Comparison of ENCODE assay signal across 2 cellular contexts in genomic region chr4:169840554-169840953, GRCh38.
TF ChIP-seq lines count a peak whose summit lies in the region.

No MANE protein-coding gene starts in this region.

TF ChIP-seq in GM23338, 12 proteins besides CTCF, POLR2A, EP300 and RAD21:
- TF ChIP-seq, protein P1, sequence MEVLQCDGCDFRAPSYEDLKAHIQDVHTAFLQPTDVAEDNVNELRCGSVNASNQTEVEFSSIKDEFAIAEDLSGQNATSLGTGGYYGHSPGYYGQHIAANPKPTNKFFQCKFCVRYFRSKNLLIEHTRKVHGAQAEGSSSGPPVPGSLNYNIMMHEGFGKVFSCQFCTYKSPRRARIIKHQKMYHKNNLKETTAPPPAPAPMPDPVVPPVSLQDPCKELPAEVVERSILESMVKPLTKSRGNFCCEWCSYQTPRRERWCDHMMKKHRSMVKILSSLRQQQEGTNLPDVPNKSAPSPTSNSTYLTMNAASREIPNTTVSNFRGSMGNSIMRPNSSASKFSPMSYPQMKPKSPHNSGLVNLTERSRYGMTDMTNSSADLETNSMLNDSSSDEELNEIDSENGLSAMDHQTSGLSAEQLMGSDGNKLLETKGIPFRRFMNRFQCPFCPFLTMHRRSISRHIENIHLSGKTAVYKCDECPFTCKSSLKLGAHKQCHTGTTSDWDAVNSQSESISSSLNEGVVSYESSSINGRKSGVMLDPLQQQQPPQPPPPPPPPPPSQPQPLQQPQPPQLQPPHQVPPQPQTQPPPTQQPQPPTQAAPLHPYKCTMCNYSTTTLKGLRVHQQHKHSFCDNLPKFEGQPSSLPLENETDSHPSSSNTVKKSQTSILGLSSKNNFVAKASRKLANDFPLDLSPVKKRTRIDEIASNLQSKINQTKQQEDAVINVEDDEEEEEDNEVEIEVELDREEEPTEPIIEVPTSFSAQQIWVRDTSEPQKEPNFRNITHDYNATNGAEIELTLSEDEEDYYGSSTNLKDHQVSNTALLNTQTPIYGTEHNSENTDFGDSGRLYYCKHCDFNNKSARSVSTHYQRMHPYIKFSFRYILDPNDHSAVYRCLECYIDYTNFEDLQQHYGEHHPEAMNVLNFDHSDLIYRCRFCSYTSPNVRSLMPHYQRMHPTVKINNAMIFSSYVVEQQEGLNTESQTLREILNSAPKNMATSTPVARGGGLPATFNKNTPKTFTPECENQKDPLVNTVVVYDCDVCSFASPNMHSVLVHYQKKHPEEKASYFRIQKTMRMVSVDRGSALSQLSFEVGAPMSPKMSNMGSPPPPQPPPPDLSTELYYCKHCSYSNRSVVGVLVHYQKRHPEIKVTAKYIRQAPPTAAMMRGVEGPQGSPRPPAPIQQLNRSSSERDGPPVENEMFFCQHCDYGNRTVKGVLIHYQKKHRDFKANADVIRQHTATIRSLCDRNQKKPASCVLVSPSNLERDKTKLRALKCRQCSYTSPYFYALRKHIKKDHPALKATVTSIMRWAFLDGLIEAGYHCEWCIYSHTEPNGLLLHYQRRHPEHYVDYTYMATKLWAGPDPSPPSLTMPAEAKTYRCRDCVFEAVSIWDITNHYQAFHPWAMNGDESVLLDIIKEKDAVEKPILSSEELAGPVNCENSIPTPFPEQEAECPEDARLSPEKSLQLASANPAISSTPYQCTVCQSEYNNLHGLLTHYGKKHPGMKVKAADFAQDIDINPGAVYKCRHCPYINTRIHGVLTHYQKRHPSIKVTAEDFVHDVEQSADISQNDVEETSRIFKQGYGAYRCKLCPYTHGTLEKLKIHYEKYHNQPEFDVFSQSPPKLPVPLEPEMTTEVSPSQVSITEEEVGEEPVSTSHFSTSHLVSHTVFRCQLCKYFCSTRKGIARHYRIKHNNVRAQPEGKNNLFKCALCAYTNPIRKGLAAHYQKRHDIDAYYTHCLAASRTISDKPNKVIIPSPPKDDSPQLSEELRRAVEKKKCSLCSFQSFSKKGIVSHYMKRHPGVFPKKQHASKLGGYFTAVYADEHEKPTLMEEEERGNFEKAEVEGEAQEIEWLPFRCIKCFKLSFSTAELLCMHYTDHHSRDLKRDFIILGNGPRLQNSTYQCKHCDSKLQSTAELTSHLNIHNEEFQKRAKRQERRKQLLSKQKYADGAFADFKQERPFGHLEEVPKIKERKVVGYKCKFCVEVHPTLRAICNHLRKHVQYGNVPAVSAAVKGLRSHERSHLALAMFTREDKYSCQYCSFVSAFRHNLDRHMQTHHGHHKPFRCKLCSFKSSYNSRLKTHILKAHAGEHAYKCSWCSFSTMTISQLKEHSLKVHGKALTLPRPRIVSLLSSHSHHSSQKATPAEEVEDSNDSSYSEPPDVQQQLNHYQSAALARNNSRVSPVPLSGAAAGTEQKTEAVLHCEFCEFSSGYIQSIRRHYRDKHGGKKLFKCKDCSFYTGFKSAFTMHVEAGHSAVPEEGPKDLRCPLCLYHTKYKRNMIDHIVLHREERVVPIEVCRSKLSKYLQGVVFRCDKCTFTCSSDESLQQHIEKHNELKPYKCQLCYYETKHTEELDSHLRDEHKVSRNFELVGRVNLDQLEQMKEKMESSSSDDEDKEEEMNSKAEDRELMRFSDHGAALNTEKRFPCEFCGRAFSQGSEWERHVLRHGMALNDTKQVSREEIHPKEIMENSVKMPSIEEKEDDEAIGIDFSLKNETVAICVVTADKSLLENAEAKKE (CRISPR knock-in tag; IDR thresholded peaks at IDR 0.05), result no peak
- TF ChIP-seq CREB1 (CRISPR knock-in tag; IDR thresholded peaks at IDR 0.05; ENCODE audit: low read depth) (no peak), REST (IDR thresholded peaks at IDR 0.05; ENCODE audit: unreplicated experiment) (no peak)

TF ChIP-seq in H1, 55 proteins besides CTCF, POLR2A, EP300 and RAD21 (continued from another document):
- no peak for TF ChIP-seq SIN3A (conservative IDR thresholded peaks at IDR 0.05 in 1 of 2, IDR thresholded peaks at IDR 0.05 in 1 of 2; ENCODE audit: low read depth in 1 of 2, low read length in 2 of 2)
- no peak for TF ChIP-seq GABPA (IDR thresholded peaks at IDR 0.05; ENCODE audit: borderline replicate concordance, insufficient read depth, low read length)
- TF ChIP-seq CHD2 (IDR thresholded peaks at IDR 0.05; ENCODE audit: low read length), result no peak
- TF ChIP-seq HDAC6 (IDR thresholded peaks at IDR 0.05; ENCODE audit: low read depth, low read length), result no peak
- TF ChIP-seq BCL11A (IDR thresholded peaks at IDR 0.05; ENCODE audit: low read depth in 2 of 2, low read length in 2 of 2), result no peak
- no peak for TF ChIP-seq BRCA1 (IDR thresholded peaks at IDR 0.05; ENCODE audit: low read depth, low read length)
- TF ChIP-seq SIX5 (IDR thresholded peaks at IDR 0.05; ENCODE audit: low read depth, low read length), result no peak
- TF ChIP-seq KDM4A (IDR thresholded peaks at IDR 0.05; ENCODE audit: low read depth, low read length, severe bottlenecking), result no peak
- TF ChIP-seq SP1 (IDR thresholded peaks at IDR 0.05; ENCODE audit: low read depth, low read length), result no peak
- TF ChIP-seq, protein P2, sequence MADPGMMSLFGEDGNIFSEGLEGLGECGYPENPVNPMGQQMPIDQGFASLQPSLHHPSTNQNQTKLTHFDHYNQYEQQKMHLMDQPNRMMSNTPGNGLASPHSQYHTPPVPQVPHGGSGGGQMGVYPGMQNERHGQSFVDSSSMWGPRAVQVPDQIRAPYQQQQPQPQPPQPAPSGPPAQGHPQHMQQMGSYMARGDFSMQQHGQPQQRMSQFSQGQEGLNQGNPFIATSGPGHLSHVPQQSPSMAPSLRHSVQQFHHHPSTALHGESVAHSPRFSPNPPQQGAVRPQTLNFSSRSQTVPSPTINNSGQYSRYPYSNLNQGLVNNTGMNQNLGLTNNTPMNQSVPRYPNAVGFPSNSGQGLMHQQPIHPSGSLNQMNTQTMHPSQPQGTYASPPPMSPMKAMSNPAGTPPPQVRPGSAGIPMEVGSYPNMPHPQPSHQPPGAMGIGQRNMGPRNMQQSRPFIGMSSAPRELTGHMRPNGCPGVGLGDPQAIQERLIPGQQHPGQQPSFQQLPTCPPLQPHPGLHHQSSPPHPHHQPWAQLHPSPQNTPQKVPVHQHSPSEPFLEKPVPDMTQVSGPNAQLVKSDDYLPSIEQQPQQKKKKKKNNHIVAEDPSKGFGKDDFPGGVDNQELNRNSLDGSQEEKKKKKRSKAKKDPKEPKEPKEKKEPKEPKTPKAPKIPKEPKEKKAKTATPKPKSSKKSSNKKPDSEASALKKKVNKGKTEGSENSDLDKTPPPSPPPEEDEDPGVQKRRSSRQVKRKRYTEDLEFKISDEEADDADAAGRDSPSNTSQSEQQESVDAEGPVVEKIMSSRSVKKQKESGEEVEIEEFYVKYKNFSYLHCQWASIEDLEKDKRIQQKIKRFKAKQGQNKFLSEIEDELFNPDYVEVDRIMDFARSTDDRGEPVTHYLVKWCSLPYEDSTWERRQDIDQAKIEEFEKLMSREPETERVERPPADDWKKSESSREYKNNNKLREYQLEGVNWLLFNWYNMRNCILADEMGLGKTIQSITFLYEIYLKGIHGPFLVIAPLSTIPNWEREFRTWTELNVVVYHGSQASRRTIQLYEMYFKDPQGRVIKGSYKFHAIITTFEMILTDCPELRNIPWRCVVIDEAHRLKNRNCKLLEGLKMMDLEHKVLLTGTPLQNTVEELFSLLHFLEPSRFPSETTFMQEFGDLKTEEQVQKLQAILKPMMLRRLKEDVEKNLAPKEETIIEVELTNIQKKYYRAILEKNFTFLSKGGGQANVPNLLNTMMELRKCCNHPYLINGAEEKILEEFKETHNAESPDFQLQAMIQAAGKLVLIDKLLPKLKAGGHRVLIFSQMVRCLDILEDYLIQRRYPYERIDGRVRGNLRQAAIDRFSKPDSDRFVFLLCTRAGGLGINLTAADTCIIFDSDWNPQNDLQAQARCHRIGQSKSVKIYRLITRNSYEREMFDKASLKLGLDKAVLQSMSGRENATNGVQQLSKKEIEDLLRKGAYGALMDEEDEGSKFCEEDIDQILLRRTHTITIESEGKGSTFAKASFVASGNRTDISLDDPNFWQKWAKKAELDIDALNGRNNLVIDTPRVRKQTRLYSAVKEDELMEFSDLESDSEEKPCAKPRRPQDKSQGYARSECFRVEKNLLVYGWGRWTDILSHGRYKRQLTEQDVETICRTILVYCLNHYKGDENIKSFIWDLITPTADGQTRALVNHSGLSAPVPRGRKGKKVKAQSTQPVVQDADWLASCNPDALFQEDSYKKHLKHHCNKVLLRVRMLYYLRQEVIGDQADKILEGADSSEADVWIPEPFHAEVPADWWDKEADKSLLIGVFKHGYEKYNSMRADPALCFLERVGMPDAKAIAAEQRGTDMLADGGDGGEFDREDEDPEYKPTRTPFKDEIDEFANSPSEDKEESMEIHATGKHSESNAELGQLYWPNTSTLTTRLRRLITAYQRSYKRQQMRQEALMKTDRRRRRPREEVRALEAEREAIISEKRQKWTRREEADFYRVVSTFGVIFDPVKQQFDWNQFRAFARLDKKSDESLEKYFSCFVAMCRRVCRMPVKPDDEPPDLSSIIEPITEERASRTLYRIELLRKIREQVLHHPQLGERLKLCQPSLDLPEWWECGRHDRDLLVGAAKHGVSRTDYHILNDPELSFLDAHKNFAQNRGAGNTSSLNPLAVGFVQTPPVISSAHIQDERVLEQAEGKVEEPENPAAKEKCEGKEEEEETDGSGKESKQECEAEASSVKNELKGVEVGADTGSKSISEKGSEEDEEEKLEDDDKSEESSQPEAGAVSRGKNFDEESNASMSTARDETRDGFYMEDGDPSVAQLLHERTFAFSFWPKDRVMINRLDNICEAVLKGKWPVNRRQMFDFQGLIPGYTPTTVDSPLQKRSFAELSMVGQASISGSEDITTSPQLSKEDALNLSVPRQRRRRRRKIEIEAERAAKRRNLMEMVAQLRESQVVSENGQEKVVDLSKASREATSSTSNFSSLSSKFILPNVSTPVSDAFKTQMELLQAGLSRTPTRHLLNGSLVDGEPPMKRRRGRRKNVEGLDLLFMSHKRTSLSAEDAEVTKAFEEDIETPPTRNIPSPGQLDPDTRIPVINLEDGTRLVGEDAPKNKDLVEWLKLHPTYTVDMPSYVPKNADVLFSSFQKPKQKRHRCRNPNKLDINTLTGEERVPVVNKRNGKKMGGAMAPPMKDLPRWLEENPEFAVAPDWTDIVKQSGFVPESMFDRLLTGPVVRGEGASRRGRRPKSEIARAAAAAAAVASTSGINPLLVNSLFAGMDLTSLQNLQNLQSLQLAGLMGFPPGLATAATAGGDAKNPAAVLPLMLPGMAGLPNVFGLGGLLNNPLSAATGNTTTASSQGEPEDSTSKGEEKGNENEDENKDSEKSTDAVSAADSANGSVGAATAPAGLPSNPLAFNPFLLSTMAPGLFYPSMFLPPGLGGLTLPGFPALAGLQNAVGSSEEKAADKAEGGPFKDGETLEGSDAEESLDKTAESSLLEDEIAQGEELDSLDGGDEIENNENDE (IDR thresholded peaks at IDR 0.05; ENCODE audit: insufficient replicate concordance, low read length), result no peak
